ENCODE assay signal across 27 cellular contexts in the genomic region with DNA sequence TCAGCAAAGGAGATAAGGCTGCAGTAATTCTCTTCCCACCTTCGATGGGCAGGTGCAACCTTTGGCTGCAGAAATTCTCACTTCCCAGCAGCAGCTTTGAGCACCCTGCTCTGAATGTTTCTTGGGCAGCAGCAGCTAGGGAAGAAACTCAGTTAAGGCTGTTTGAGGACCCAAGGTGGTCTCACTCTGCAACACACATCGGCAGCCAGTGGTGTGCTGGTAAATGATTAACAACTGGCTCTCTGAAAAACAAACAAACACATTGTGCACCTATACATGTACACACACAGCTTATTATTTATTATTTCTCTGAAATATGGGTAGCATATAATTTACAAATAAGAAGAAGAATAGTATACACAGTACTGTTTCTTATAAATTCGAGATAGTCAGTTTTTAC.
"Had no signal": no experiment of that assay in that cellular context is flagged by ENCODE, and none has a peak within 500 bp of the region (broad histone marks: within the 10 kb centered on the region; RNA-seq: fewer than 3 reads in every experiment).

No MANE protein-coding gene starts in this region.

- H3K27ac ChIP-seq: colonic mucosa, coronary artery, dorsolateral prefrontal cortex, epithelial cell of prostate, esophagus muscularis mucosa, esophagus squamous epithelium, foreskin keratinocyte, gastrocnemius medialis, gastroesophageal sphincter, heart left ventricle, heart right ventricle, hepatocyte had no signal

- H3K9me3 ChIP-seq: colonic mucosa, esophagus muscularis mucosa, esophagus squamous epithelium, gastrocnemius medialis, gastroesophageal sphincter, heart left ventricle, heart right ventricle had no signal

- H3K27me3 ChIP-seq: colonic mucosa, dorsolateral prefrontal cortex, esophagus muscularis mucosa, esophagus squamous epithelium, gastrocnemius medialis, gastroesophageal sphincter, heart left ventricle, heart right ventricle, hepatocyte had no signal

- ATAC-seq: effector memory CD8-positive, alpha-beta T cell; esophagus mucosa; foreskin keratinocyte; gastrocnemius medialis; gastroesophageal sphincter; heart left ventricle; heart right ventricle had no signal

- H2AFZ ChIP-seq: hepatocyte had no signal

- FAIRE-seq: endometrium, endothelial cell of umbilical vein had no signal

- H3K4me2 ChIP-seq: hepatocyte had no signal

- H3K79me2 ChIP-seq: hepatocyte had no signal

- DNase-seq: colonic mucosa; cortex of kidney; dermis blood vessel endothelial cell; dorsolateral prefrontal cortex; effector CD4-positive, alpha-beta T cell; effector CD8-positive, alpha-beta T cell; effector memory CD4-positive, alpha-beta T cell; effector memory CD8-positive, alpha-beta T cell; endodermal cell; erythroblast; esophagus squamous epithelium; foreskin fibroblast; foreskin keratinocyte; foreskin melanocyte; gastrocnemius medialis; glutamatergic neuron; head of caudate nucleus; heart left ventricle; heart right ventricle had no signal

- H3K4me1 ChIP-seq: colonic mucosa, esophagus muscularis mucosa, esophagus squamous epithelium, gastrocnemius medialis, gastroesophageal sphincter, heart left ventricle had no signal

- H3K4me3 ChIP-seq: colonic mucosa, coronary artery, dorsolateral prefrontal cortex, esophagus muscularis mucosa, esophagus squamous epithelium, gastrocnemius medialis, gastroesophageal sphincter, heart left ventricle, heart right ventricle, hepatocyte had no signal

- H3K36me3 ChIP-seq: colonic mucosa, esophagus muscularis mucosa, esophagus squamous epithelium, gastrocnemius medialis, gastroesophageal sphincter, heart left ventricle, heart right ventricle had no signal
